ENCODE assay signal across 1 cellular context in the genomic region with DNA sequence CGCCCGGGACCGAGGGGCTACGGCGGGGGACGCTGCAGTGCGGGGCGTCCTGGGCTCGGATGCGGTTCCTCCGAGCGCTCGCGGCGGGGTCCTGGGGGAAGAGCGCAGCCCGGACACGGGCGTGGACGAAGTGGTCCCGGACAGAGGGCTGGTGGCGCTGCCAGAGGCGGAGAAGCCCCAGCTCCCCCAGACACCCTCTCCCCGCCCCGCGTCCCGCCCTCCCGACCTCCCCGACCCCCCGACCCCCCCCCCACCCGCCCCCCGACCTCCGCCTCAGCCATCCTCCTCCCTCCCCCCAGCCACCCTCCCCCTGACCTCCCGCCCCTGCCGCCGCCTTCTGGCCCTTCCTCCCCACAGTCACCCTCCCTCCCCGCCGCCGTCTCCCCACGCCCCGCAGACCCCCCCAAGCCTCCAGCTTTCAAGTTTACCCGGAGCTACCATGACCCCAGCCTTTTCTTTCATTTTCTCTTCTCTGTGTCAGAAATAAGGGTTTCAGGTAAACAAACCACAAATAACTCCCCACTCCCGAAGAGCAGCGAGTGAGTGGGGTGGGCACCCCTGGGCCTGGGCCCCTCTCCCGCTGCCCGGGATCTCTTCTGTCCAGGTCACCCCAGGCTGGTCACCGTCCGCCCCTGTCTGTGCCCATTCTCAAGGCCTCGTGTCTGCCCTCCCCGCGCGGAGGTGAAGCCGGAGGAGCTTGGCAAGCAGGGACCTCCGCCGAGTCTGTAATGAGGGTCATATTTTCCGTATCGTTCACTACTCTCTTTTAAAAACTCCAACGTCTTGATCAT.
TF ChIP-seq lines count a peak whose summit lies in the region.

No MANE protein-coding gene starts in this region.

TF ChIP-seq in WTC11, 78 proteins besides CTCF, POLR2A, EP300 and RAD21 (continued from another document):
- TF ChIP-seq, protein P1, sequence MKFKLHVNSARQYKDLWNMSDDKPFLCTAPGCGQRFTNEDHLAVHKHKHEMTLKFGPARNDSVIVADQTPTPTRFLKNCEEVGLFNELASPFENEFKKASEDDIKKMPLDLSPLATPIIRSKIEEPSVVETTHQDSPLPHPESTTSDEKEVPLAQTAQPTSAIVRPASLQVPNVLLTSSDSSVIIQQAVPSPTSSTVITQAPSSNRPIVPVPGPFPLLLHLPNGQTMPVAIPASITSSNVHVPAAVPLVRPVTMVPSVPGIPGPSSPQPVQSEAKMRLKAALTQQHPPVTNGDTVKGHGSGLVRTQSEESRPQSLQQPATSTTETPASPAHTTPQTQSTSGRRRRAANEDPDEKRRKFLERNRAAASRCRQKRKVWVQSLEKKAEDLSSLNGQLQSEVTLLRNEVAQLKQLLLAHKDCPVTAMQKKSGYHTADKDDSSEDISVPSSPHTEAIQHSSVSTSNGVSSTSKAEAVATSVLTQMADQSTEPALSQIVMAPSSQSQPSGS (CRISPR knock-in tag; IDR thresholded peaks at IDR 0.05; ENCODE audit: borderline replicate concordance, low read depth), result no peak
- TF ChIP-seq ZNF232 (CRISPR knock-in tag; IDR thresholded peaks at IDR 0.05) (no peak), OVOL2 (CRISPR knock-in tag; IDR thresholded peaks at IDR 0.05; ENCODE audit: borderline replicate concordance) (no peak), ZBTB21 (CRISPR knock-in tag; IDR thresholded peaks at IDR 0.05; ENCODE audit: borderline replicate concordance) (no peak), MLX (CRISPR knock-in tag; IDR thresholded peaks at IDR 0.05) (no peak), E2F5 (CRISPR knock-in tag; IDR thresholded peaks at IDR 0.05) (no peak), TEAD4 (CRISPR knock-in tag; IDR thresholded peaks at IDR 0.05) (no peak)
- TF ChIP-seq, protein P2, sequence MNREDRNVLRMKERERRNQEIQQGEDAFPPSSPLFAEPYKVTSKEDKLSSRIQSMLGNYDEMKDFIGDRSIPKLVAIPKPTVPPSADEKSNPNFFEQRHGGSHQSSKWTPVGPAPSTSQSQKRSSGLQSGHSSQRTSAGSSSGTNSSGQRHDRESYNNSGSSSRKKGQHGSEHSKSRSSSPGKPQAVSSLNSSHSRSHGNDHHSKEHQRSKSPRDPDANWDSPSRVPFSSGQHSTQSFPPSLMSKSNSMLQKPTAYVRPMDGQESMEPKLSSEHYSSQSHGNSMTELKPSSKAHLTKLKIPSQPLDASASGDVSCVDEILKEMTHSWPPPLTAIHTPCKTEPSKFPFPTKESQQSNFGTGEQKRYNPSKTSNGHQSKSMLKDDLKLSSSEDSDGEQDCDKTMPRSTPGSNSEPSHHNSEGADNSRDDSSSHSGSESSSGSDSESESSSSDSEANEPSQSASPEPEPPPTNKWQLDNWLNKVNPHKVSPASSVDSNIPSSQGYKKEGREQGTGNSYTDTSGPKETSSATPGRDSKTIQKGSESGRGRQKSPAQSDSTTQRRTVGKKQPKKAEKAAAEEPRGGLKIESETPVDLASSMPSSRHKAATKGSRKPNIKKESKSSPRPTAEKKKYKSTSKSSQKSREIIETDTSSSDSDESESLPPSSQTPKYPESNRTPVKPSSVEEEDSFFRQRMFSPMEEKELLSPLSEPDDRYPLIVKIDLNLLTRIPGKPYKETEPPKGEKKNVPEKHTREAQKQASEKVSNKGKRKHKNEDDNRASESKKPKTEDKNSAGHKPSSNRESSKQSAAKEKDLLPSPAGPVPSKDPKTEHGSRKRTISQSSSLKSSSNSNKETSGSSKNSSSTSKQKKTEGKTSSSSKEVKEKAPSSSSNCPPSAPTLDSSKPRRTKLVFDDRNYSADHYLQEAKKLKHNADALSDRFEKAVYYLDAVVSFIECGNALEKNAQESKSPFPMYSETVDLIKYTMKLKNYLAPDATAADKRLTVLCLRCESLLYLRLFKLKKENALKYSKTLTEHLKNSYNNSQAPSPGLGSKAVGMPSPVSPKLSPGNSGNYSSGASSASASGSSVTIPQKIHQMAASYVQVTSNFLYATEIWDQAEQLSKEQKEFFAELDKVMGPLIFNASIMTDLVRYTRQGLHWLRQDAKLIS (CRISPR knock-in tag; IDR thresholded peaks at IDR 0.05; ENCODE audit: borderline replicate concordance), result no peak
